ENCODE assay signal across 8 cellular contexts in the genomic region with DNA sequence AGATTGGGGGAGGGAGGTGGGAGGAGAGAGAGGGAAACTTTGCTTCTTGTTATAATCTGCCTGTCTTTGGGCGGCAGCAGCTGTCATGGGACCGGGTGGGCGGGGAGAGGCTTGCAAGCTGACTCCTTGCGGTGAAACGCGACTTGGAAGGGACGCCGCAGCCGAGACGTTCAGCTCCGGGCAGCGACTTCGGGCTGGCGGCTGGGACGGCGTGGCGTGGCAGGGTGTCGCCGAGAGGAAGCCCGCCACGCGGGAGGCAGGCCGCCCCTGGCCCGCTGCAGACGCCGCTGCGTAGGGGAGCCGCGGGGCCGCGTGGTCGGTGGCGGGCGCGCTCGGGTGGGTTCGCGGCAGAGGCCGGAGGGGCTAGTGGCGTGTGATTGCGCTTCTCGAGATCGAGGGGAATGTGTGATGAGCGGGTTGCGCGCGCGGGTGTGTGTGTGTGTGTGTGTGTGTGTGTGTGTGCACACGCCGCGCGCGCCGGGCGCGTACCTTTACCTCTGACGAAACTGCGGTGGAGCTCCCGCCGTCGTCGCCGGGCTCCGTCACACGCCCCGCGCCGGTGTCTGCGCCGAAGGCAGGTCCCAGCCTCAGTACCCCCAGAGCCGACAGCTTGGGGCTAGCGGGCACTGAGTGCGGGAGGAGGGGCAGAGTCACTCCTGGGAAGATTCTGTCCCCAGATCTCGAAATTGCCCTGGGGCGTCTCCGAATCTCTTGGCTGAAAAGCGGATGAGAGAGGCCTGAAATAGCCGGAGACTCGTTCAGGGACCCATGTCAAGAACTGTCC. TPM values are rescaled to one million over a fixed set of nuclear protein-coding genes. Genes with fewer than 3 reads are reported as not detected.
DNase-seq lines count a peak whose midpoint lies in the region.

No MANE protein-coding gene starts in this region.

- in situ Hi-C loops in GM23248 (cut with MboI): no loop called here

- peaks cover 30% of the 10 kb centered on the region for H3K27me3 ChIP-seq in GM23248 (replicated peaks; ENCODE audit: insufficient read depth)
- H3K27me3 ChIP-seq in skeletal muscle satellite cell (ENCODE audit: control insufficient read depth, insufficient read depth, low read length): peaks cover 52% of the 10 kb centered on the region

- H3K4me1 ChIP-seq in GM23248 (ENCODE audit: insufficient read depth) (0 out of 2 replicates have a peak, but pooled peaks cover 5% of the 10 kb centered on the region), skeletal muscle satellite cell (ENCODE audit: control insufficient read depth, insufficient read depth, low read length) (peaks cover 5% of the 10 kb centered on the region)

- H3K9me3 ChIP-seq in GM23248 (ENCODE audit: low read depth) (no peaks in the 10 kb centered on the region), iPS-18c (ENCODE audit: control insufficient read depth, insufficient read depth, low read length) (peaks cover 2% of the 10 kb centered on the region), skeletal muscle satellite cell (replicated peaks; ENCODE audit: low read length) (no peaks in the 10 kb centered on the region)

- H3K9ac ChIP-seq in GM23248 (peak overlapping the region; percentile 33; the same call in 1 of the 2 replicates), skeletal muscle satellite cell (ENCODE audit: low read depth, low read length) (no peak overlapping the region)

- H3K27ac ChIP-seq in GM23248: no peak overlapping the region

- DNase-seq in EH (ENCODE audit: low read depth) (peak; percentile 74), GM23248 (peak; percentile 82), LHCN-M2 (ENCODE audit: low read depth) (peak; percentile 70), UCSD-AML1 (lab: John Stamatoyannopoulos, UW; ENCODE audit: unreplicated experiment) (peak; percentile 73), brain pericyte (ENCODE audit: low read depth, low spot score) (peak; percentile 29), NCI-H2107 treated with DMSO at 0.1 percent for 48 hours (lab: John Stamatoyannopoulos, UW; ENCODE audit: unreplicated experiment) (no peak)

- H3K4me3 ChIP-seq in GM23248: peak overlapping the region; percentile 85
- peak overlapping the region; percentile 93 for H3K4me3 ChIP-seq in iPS-18c (ENCODE audit: insufficient read depth, low read depth, low read length)
- H3K4me3 ChIP-seq in skeletal muscle satellite cell (ENCODE audit: low read length): peak overlapping the region; percentile 88

- no peaks in the 10 kb centered on the region for H3K9me2 ChIP-seq in GM23248 (ENCODE audit: insufficient read depth)

- no peaks in the 10 kb centered on the region for H3K36me3 ChIP-seq in GM23248 (ENCODE audit: low read depth)
- H3K36me3 ChIP-seq in skeletal muscle satellite cell (ENCODE audit: insufficient read depth, low read length): no peaks in the 10 kb centered on the region

- no peaks in the 10 kb centered on the region for H4K20me1 ChIP-seq in GM23248 (ENCODE audit: insufficient read depth)

- H3K4me2 ChIP-seq in GM23248 (ENCODE audit: unreplicated experiment) (peak overlapping the region; percentile 92), skeletal muscle satellite cell (ENCODE audit: low read length) (peak overlapping the region; percentile 100)

- no peaks in the 10 kb centered on the region for H3F3A ChIP-seq in GM23248 (ENCODE audit: insufficient read depth)

- H2AFZ ChIP-seq in GM23248: peak overlapping the region; percentile 89

- WGBS in GM23248 (ENCODE audit: low coverage in 1 of 2, low lambda C conversion rate in 2 of 2, missing lambda C conversion rate in 2 of 2), 2 experiments: 1 to 2% methylated on average over 61 to 65 of the region's 79 CpGs

- H3K79me2 ChIP-seq in GM23248 (ENCODE audit: insufficient read depth): no peaks in the 10 kb centered on the region

RNA-seq across cellular contexts. Expression of gene PPARGC1B, which starts 1.7 kb away (rescaled TPM):
- total RNA-seq in GM23248 (2014; rRNA removed; shearing (Covaris generic)): under 0.01 TPM in 1 of 2 replicates, not detected in the other
- polyA plus RNA-seq in GM23248 (2016; fragmentation: Nextera tagmentation; extraction: Ambion mirVana): 0.05 and 0.13 TPM in 2 replicates
- total RNA-seq in LHCN-M2 (2014; rRNA removed): 0.63 and 1.0 TPM in 2 replicates
- polyA plus RNA-seq in LHCN-M2 (2012): 0.11 TPM
- 1.7 and 3.5 TPM in 2 replicates for total RNA-seq in skeletal muscle satellite cell (2012; rRNA removed)
